Comparison of ENCODE assay signal across 27 cellular contexts in genomic region chr18:53553030-53553429, GRCh38.
"Had no signal": no experiment of that assay in that cellular context is flagged by ENCODE, and none has a peak within 500 bp of the region (broad histone marks: within the 10 kb centered on the region; RNA-seq: fewer than 3 reads in every experiment).

No MANE protein-coding gene starts in this region.

- H3K4me3 Mint-ChIP-seq: activated CD4-positive, alpha-beta memory T cell treated with anti-CD3 and anti-CD28 coated beads, Interleukin-2, amount 10 ng/mL, durations not matched to agents 7 days and 5 days; activated CD4-positive, alpha-beta T cell treated with anti-CD3 and anti-CD28 coated beads, Interleukin-2, amount 10 ng/mL, durations not matched to agents 7 days and 5 days; activated naive CD8-positive, alpha-beta T cell; activated T-cell treated with anti-CD3 and anti-CD28 coated beads, Interleukin-2, amount 50 U/mL, for 4 hours; activated T-helper 17 cell treated with anti-CD3 and anti-CD28 coated beads, Interleukin-2, amount 50 U/mL, for 72 hours; brain had no signal

- DNase-seq: activated CD4-positive, alpha-beta memory T cell treated with anti-CD3 and anti-CD28 coated beads, Interleukin-2, amount 10 ng/mL, durations not matched to agents 7 days and 5 days; activated CD4-positive, alpha-beta T cell treated with anti-CD3 and anti-CD28 coated beads for 1 hour; activated CD4-positive, alpha-beta T cell treated with anti-CD3 and anti-CD28 coated beads for 4 hours; activated CD4-positive, alpha-beta T cell treated with anti-CD3 and anti-CD28 coated beads, Interleukin-2, amount 10 ng/mL, durations not matched to agents 7 days and 5 days; activated CD4-positive, alpha-beta T cell treated with anti-CD3 and anti-CD28 coated beads, Interleukin-2, amount 50 U/mL, for 4 hours; activated effector memory CD4-positive, alpha-beta T cell treated with Interleukin-2 at 50 U/mL for 16 hours; activated gamma-delta T cell treated with Interleukin-2 at 50 U/mL for 16 hours; activated naive CD4-positive, alpha-beta T cell treated with anti-CD3 and anti-CD28 coated beads, Interleukin-2, amount 50 U/mL, for 16 hours; activated naive CD4-positive, alpha-beta T cell treated with Interleukin-2 at 50 U/mL for 16 hours; activated T-cell treated with anti-CD3 and anti-CD28 coated beads, Interleukin-2, amount 50 U/mL, for 4 hours; amygdala; central memory CD4-positive, alpha-beta T cell; cerebellar nuclear complex; colonic mucosa; effector CD8-positive, alpha-beta T cell; foreskin fibroblast; glutamatergic neuron; heart left ventricle; T-helper 2 cell had no signal

- FAIRE-seq: frontal cortex had no signal

- H3K9me3 Mint-ChIP-seq: activated CD4-positive, alpha-beta memory T cell treated with anti-CD3 and anti-CD28 coated beads, Interleukin-2, amount 10 ng/mL, durations not matched to agents 7 days and 5 days; activated CD4-positive, alpha-beta T cell treated with anti-CD3 and anti-CD28 coated beads, Interleukin-2, amount 10 ng/mL, durations not matched to agents 7 days and 5 days; activated T-helper 17 cell treated with anti-CD3 and anti-CD28 coated beads, Interleukin-2, amount 50 U/mL, for 72 hours had no signal

- H3K4me3 ChIP-seq: ascending aorta, breast epithelium, cardiac muscle cell, colonic mucosa, heart left ventricle had no signal

- H3K4me1 ChIP-seq: ascending aorta, breast epithelium, colonic mucosa, heart left ventricle had no signal

- H3K27me3 ChIP-seq: ascending aorta, breast epithelium, cardiac muscle cell, colonic mucosa, heart left ventricle had no signal

- H3K36me3 Mint-ChIP-seq: activated naive CD8-positive, alpha-beta T cell; brain had no signal

- H3K4me1 Mint-ChIP-seq: activated CD4-positive, alpha-beta memory T cell treated with anti-CD3 and anti-CD28 coated beads, Interleukin-2, amount 10 ng/mL, durations not matched to agents 7 days and 5 days; activated CD4-positive, alpha-beta T cell treated with anti-CD3 and anti-CD28 coated beads, Interleukin-2, amount 10 ng/mL, durations not matched to agents 7 days and 5 days; activated T-helper 17 cell treated with anti-CD3 and anti-CD28 coated beads, Interleukin-2, amount 50 U/mL, for 72 hours had no signal

- H3K27ac Mint-ChIP-seq: activated CD4-positive, alpha-beta memory T cell treated with anti-CD3 and anti-CD28 coated beads, Interleukin-2, amount 10 ng/mL, durations not matched to agents 7 days and 5 days; activated CD4-positive, alpha-beta T cell treated with anti-CD3 and anti-CD28 coated beads, Interleukin-2, amount 10 ng/mL, durations not matched to agents 7 days and 5 days; activated naive CD8-positive, alpha-beta T cell; activated T-helper 17 cell treated with anti-CD3 and anti-CD28 coated beads, Interleukin-2, amount 50 U/mL, for 72 hours; brain had no signal

- ATAC-seq: activated T-cell treated with anti-CD3 and anti-CD28 coated beads, Interleukin-2, amount 50 U/mL, for 4 hours; activated T-helper 17 cell treated with anti-CD3 and anti-CD28 coated beads, Interleukin-2, amount 50 U/mL, for 72 hours; esophagus mucosa; heart left ventricle had no signal

- H3K36me3 ChIP-seq: ascending aorta, breast epithelium, cardiac muscle cell, colonic mucosa, heart left ventricle had no signal

- H3K27ac ChIP-seq: ascending aorta, breast epithelium, cardiac muscle cell, colonic mucosa, heart left ventricle had no signal

- H3K9me3 ChIP-seq: ascending aorta, breast epithelium, colonic mucosa, heart left ventricle had no signal

- H3K27me3 Mint-ChIP-seq: activated CD4-positive, alpha-beta memory T cell treated with anti-CD3 and anti-CD28 coated beads, Interleukin-2, amount 10 ng/mL, durations not matched to agents 7 days and 5 days; activated CD4-positive, alpha-beta T cell treated with anti-CD3 and anti-CD28 coated beads, Interleukin-2, amount 10 ng/mL, durations not matched to agents 7 days and 5 days; activated naive CD8-positive, alpha-beta T cell; activated T-helper 17 cell treated with anti-CD3 and anti-CD28 coated beads, Interleukin-2, amount 50 U/mL, for 72 hours; brain had no signal
